ENCODE assay signal across 1 cellular context in genomic region chr4:2570551-2571222, GRCh38.
TF ChIP-seq lines count a peak whose summit lies in the region.

No MANE protein-coding gene starts in this region.

TF ChIP-seq in SK-N-SH treated with all-trans-retinoic acid at 6 μM for 48 hours, 23 proteins besides CTCF, POLR2A, EP300 and RAD21 (continued from another document):
- TF ChIP-seq TSHZ2 (CRISPR knock-in tag; IDR thresholded peaks at IDR 0.05): no peak
- TF ChIP-seq GLIS3 (CRISPR knock-in tag; IDR thresholded peaks at IDR 0.05): no peak
- TF ChIP-seq CREB5 (CRISPR knock-in tag; IDR thresholded peaks at IDR 0.05; ENCODE audit: low read depth): no peak
- TF ChIP-seq TCF4 (CRISPR knock-in tag; IDR thresholded peaks at IDR 0.05; ENCODE audit: borderline replicate concordance): no peak
- TF ChIP-seq ESRRG (CRISPR knock-in tag; IDR thresholded peaks at IDR 0.05): no peak
- no peak for TF ChIP-seq ZFP3 (CRISPR knock-in tag; IDR thresholded peaks at IDR 0.05)
